In the genomic region with DNA sequence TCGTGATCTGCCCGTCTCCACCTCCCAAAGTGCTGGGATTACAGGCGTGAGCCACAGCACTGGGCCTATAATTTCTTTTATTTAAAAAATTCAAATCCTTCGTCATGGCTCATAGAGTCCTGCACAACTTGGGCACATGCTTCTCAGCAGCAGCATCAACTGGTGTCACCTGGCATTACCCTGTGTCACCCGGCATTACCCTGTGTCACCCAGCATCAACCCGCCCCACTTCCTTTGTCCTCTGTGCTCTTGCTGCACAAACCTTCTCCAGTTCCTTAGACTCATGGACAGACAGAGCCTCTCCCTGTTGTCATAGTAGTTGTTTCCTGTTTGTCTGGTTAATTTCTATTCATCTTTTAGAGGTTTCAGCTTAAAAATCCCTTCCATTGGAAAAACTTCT, we compare ENCODE assay signal across 15 cellular contexts.
DNase-seq lines count a peak whose midpoint lies in the region; ATAC-seq, FAIRE-seq and TF ChIP-seq lines count a peak whose summit lies in the region.
"Had no signal": no experiment of that assay in that cellular context is flagged by ENCODE, and none has a peak within 500 bp of the region (broad histone marks: within the 10 kb centered on the region; RNA-seq: fewer than 3 reads in every experiment).

No MANE protein-coding gene starts in this region.

- no peak for FAIRE-seq in small intestine (lab: Jason Lieb, UNC)
- FAIRE-seq: K562 had no signal

- no peaks in the 10 kb centered on the region for H3K27me3 ChIP-seq in PC-9 (ENCODE audit: insufficient read depth, low read depth)
- no peaks in the 10 kb centered on the region for H3K27me3 ChIP-seq in esophagus squamous epithelium
- H3K27me3 ChIP-seq in small intestine (ENCODE audit: control insufficient read depth in 2 of 2, insufficient read depth in 2 of 2, low read length in 2 of 2) = no peaks in the 10 kb centered on the region
- no peaks in the 10 kb centered on the region for H3K27me3 ChIP-seq in endodermal cell (ENCODE audit: control insufficient read depth, insufficient read depth, low read length, poor library complexity, severe bottlenecking)

- no peak for TF ChIP-seq POLR2A in esophagus squamous epithelium (IDR thresholded peaks at IDR 0.05)

- H3K36me3 ChIP-seq in PC-9 (ENCODE audit: low read depth) (no peaks in the 10 kb centered on the region), esophagus squamous epithelium (no peaks in the 10 kb centered on the region), small intestine (ENCODE audit: control insufficient read depth in 2 of 2, insufficient read depth in 2 of 2, low read length in 2 of 2) (no peaks in the 10 kb centered on the region), endodermal cell (ENCODE audit: control insufficient read depth, insufficient read depth, low read length) (no peaks in the 10 kb centered on the region)

- H3K9me3 Mint-ChIP-seq in Calu3 (ENCODE audit: low read depth, unreplicated experiment) = no peaks in the 10 kb centered on the region
- no peaks in the 10 kb centered on the region for H3K9me3 Mint-ChIP-seq in endodermal cell
- H3K9me3 Mint-ChIP-seq: CD4-positive, alpha-beta T cell; HFFc6 had no signal

- H3K4me1 ChIP-seq in PC-9 (replicated peaks; ENCODE audit: insufficient read depth) (peaks cover 20% of the 10 kb centered on the region), esophagus squamous epithelium (peaks cover 3 to 26% (median 5%) of the 10 kb centered on the region in 3 donors), small intestine (ENCODE audit: control insufficient read depth in 2 of 2, insufficient read depth in 1 of 2, low read depth in 1 of 2, low read length in 1 of 2) (peaks cover 4 to 6% of the 10 kb centered on the region in 2 donors), endodermal cell (ENCODE audit: control insufficient read depth, insufficient read depth, low read length) (no peaks in the 10 kb centered on the region)

- no peaks in the 10 kb centered on the region for H3K79me2 ChIP-seq in PC-9 (ENCODE audit: low read depth)

- peaks cover 40% of the 10 kb centered on the region for H3K4me1 Mint-ChIP-seq in Calu3 (ENCODE audit: low read depth, unreplicated experiment)
- H3K4me1 Mint-ChIP-seq in endodermal cell = peaks cover 3% of the 10 kb centered on the region
- H3K4me1 Mint-ChIP-seq: B cell had no signal

- H3K27ac Mint-ChIP-seq in Calu3 (ENCODE audit: unreplicated experiment) = peak overlapping the region; percentile 66
- H3K27ac Mint-ChIP-seq in endodermal cell = no peak overlapping the region
- H3K27ac Mint-ChIP-seq: B cell; CD4-positive, alpha-beta T cell; HFFc6 had no signal

- BruUV-seq in Calu3 (replicated peaks; lab: Mats Ljungman, UMichigan) (no TSS peak), PC-9 (replicated peaks; lab: Mats Ljungman, UMichigan) (no TSS peak)

- peaks cover 3% of the 10 kb centered on the region for H3K9me3 ChIP-seq in PC-9 (ENCODE audit: insufficient read depth, low read depth)
- no peaks in the 10 kb centered on the region for H3K9me3 ChIP-seq in esophagus squamous epithelium
- no peaks in the 10 kb centered on the region for H3K9me3 ChIP-seq in small intestine (ENCODE audit: control insufficient read depth, low read depth)
- H3K9me3 ChIP-seq in endodermal cell (ENCODE audit: control insufficient read depth, low read length) = no peaks in the 10 kb centered on the region

- no peak for DNase-seq in Calu3
- DNase-seq in PC-9 = no peak
- DNase-seq in esophagus squamous epithelium (lab: John Stamatoyannopoulos, UW) = no peak
- peak; percentile 49 for DNase-seq in small intestine
- no peak for DNase-seq in endodermal cell
- DNase-seq in activated CD4-positive, CD25-positive, alpha-beta regulatory T cell treated with anti-CD3 and anti-CD28 coated beads, Interleukin-2, amount 50 U/mL, for 72 hours = no peak
- DNase-seq: C1 segment of cervical spinal cord; CD4-positive, alpha-beta T cell; GF-D8; HCEC 1CT; HFFc6 had no signal

- TF ChIP-seq CTCF in Calu3 (IDR thresholded peaks at IDR 0.05; ENCODE audit: unreplicated experiment) (no peak), PC-9 (conservative IDR thresholded peaks at IDR 0.05) (no peak), esophagus squamous epithelium (IDR thresholded peaks at IDR 0.05) (no peak), endodermal cell (conservative IDR thresholded peaks at IDR 0.05) (no peak)

- H3K4me3 Mint-ChIP-seq in Calu3 (ENCODE audit: low read depth, unreplicated experiment) (no peak overlapping the region), endodermal cell (no peak overlapping the region)
- H3K4me3 Mint-ChIP-seq: B cell; CD4-positive, alpha-beta T cell; HFFc6 had no signal

- no peak overlapping the region for H2AFZ ChIP-seq in PC-9

- intact Hi-C loops in Calu3 (cut with micrococcal nuclease; ENCODE audit: unreplicated experiment) = no loop called here
- intact Hi-C loops in PC-9 (cut with micrococcal nuclease; ENCODE audit: unreplicated experiment) = no loop called here
- intact Hi-C loops in esophagus squamous epithelium (cut with DNase I) = no loop called here

- no peaks in the 10 kb centered on the region for H3K9me2 ChIP-seq in PC-9 (ENCODE audit: insufficient read depth)

- CTCF ChIA-PET in Calu3 (lab: Charles Lee) (interaction anchor here (0.6 to 1.4 kb wide), 5 partner anchors 14 to 215 kb away, joined by 3 to 7 read pairs (median 3); no protein-coding TSS in a partner anchor), PC-9 (lab: Charles Lee) (no interaction called here)

- peaks cover 6% of the 10 kb centered on the region; the same call in 1 of the 2 replicates for H3F3A ChIP-seq in PC-9 (ENCODE audit: insufficient read depth, low read depth)

- H3K27ac ChIP-seq in PC-9 = peak overlapping the region; percentile 43; the same call in 1 of the 2 replicates
- peak overlapping the region in 3 of 4 donors; percentile 18 to 62 (median 53) for H3K27ac ChIP-seq in esophagus squamous epithelium
- peak overlapping the region; percentile 45 to 64 for H3K27ac ChIP-seq in small intestine (ENCODE audit: low read depth in 1 of 2, low read length in 1 of 2)
- H3K27ac ChIP-seq in endodermal cell (ENCODE audit: low read depth, low read length) = no peak overlapping the region
- H3K27ac ChIP-seq: HL-60 had no signal

- WGBS in esophagus squamous epithelium, 2 donors = 80 to 93% methylated on average over 6 of the region's 6 CpGs
- WGBS in small intestine, 3 donors = 80 to 85% (median 84%) methylated on average over 6 of the region's 6 CpGs
- 84 to 91% methylated on average over 6 of the region's 6 CpGs for WGBS in endodermal cell (ENCODE audit: insufficient coverage in 1 of 2, insufficient read length in 1 of 2), 2 experiments

- POLR2A ChIA-PET in PC-9 (lab: Charles Lee; ENCODE audit: unreplicated experiment) = interaction anchor here (1.1 kb wide), 1 partner anchor 133 kb away, joined by 8 read pairs; a partner anchor contains a TSS

- no peaks in the 10 kb centered on the region for H4K20me1 ChIP-seq in PC-9 (ENCODE audit: insufficient read depth)

- no peak overlapping the region for H3K9ac ChIP-seq in endodermal cell (ENCODE audit: extremely low read depth, low read length, poor library complexity, severe bottlenecking)

- H3K36me3 Mint-ChIP-seq in Calu3 (ENCODE audit: insufficient read depth, unreplicated experiment) (no peaks in the 10 kb centered on the region), endodermal cell (ENCODE audit: low read depth) (no peaks in the 10 kb centered on the region)

- ATAC-seq in GM21825 (IDR thresholded peaks at IDR 0.05; ENCODE audit: unreplicated experiment) = no peak
- ATAC-seq: K562 had no signal

- H3K4me3 ChIP-seq in PC-9 = no peak overlapping the region
- no peak overlapping the region for H3K4me3 ChIP-seq in esophagus squamous epithelium
- H3K4me3 ChIP-seq in small intestine (ENCODE audit: low read depth in 1 of 2, low read length in 2 of 2) = no peak overlapping the region
- no peak overlapping the region for H3K4me3 ChIP-seq in endodermal cell (ENCODE audit: low read length)
- H3K4me3 ChIP-seq: K562 had no signal

- peak overlapping the region; percentile 38; the same call in 1 of the 2 replicates for H3K4me2 ChIP-seq in PC-9

- H3K27me3 Mint-ChIP-seq in Calu3 (ENCODE audit: unreplicated experiment) (no peaks in the 10 kb centered on the region), endodermal cell (ENCODE audit: insufficient read depth) (peaks cover 3% of the 10 kb centered on the region)
- H3K27me3 Mint-ChIP-seq: CD4-positive, alpha-beta T cell had no signal
